8 cellular contexts compared by ENCODE assay signal in genomic region chr6:52497652-52498408, GRCh38.
A peak's percentile ranks its signal among the peaks of the same experiment; 100 is the strongest.
DNase-seq lines count a peak whose midpoint lies in the region; ATAC-seq and FAIRE-seq lines count a peak whose summit lies in the region.

No MANE protein-coding gene starts in this region.

- peak; percentile 82 for ATAC-seq in HG03045 (IDR thresholded peaks at IDR 0.05; ENCODE audit: unreplicated experiment)
- peak; percentile 84 for ATAC-seq in memory B cell (ENCODE audit: low read depth)
- ATAC-seq in left lobe of liver, result no peak

- peak; percentile 37 for DNase-seq in GM19239 (ENCODE audit: insufficient read length, low spot score)
- DNase-seq in NCI-H748 treated with DMSO at 0.1 percent for 48 hours (lab: John Stamatoyannopoulos, UW), result peak; percentile 7
- peak; percentile 66 to 84 for DNase-seq in memory B cell (ENCODE audit: low spot score in 2 of 2)
- no peak for DNase-seq in left lobe of liver (ENCODE audit: low spot score)
- no peak for DNase-seq in activated T-cell treated with anti-CD3 and anti-CD28 coated beads for 4 hours
- DNase-seq in ACHN, result no peak
- DNase-seq in midbrain (lab: John Stamatoyannopoulos, UW), result no peak

- peak; percentile 95 for FAIRE-seq in GM19239 (lab: Jason Lieb, UNC)

- no peaks in the 10 kb centered on the region for H3K27me3 Mint-ChIP-seq in memory B cell

- peaks cover 2% of the 10 kb centered on the region for H3K9me3 Mint-ChIP-seq in memory B cell

- H3K4me3 Mint-ChIP-seq in memory B cell, result peak overlapping the region; percentile 70

- peaks cover 9% of the 10 kb centered on the region for H3K36me3 Mint-ChIP-seq in memory B cell

- in situ Hi-C loops in ACHN (cut with HindIII; ENCODE audit: low pct_ligation_motif_present, low pct_unique_long_range_greater_than_20kb, low sequenced_read_pairs), result no loop called here

- H3K27ac Mint-ChIP-seq in memory B cell, result peak overlapping the region; percentile 100

- peaks cover 43% of the 10 kb centered on the region for H3K4me1 Mint-ChIP-seq in memory B cell

Comparison
In these comparisons a context has a peak if more than half of its experiments do, and no peak if none do; other contexts are left out.
1. DNase-seq: peak in GM19239 (single experiment), NCI-H748 treated with DMSO at 0.1 percent for 48 hours (single experiment) and memory B cell (2 of 2); none in left lobe of liver (single experiment), activated T-cell treated with anti-CD3 and anti-CD28 coated beads for 4 hours (single experiment), ACHN (single experiment) and midbrain (single experiment).